Comparison of ENCODE assay signal across 1 cellular context in the genomic region with DNA sequence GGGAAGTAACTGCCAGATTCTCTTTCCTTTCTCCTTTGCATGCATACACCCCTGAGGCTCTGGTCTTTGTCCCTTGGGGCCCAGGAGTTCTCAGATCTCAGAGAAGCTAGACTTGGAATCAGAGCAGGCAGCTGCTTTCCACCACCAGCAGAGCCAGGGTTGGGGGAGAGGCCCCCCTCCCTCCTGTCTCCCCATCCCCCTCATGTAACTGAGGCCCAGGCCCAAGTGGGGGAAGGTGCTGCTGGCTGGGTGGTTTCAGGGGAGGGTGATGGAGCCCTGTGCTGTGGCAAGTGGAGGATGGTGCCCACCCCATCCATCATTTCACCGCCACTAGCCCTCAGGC.
A peak's percentile ranks its signal among the peaks of the same experiment; 100 is the strongest.
TF ChIP-seq lines count a peak whose summit lies in the region.

No MANE protein-coding gene starts in this region.

TF ChIP-seq in WTC11, 78 proteins besides CTCF, POLR2A, EP300 and RAD21 (continued from another document):
- TF ChIP-seq, protein P1, sequence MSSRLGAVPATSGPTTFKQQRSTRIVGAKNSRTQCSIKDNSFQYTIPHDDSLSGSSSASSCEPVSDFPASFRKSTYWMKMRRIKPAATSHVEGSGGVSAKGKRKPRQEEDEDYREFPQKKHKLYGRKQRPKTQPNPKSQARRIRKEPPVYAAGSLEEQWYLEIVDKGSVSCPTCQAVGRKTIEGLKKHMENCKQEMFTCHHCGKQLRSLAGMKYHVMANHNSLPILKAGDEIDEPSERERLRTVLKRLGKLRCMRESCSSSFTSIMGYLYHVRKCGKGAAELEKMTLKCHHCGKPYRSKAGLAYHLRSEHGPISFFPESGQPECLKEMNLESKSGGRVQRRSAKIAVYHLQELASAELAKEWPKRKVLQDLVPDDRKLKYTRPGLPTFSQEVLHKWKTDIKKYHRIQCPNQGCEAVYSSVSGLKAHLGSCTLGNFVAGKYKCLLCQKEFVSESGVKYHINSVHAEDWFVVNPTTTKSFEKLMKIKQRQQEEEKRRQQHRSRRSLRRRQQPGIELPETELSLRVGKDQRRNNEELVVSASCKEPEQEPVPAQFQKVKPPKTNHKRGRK (CRISPR knock-in tag; IDR thresholded peaks at IDR 0.05; ENCODE audit: borderline replicate concordance): no peak
- TF ChIP-seq, protein P2, sequence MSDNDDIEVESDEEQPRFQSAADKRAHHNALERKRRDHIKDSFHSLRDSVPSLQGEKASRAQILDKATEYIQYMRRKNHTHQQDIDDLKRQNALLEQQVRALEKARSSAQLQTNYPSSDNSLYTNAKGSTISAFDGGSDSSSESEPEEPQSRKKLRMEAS (CRISPR knock-in tag; IDR thresholded peaks at IDR 0.05): 0 out of 2 replicates have a peak, but pooled peaks have one; percentile 10
- 0 out of 2 replicates have a peak, but pooled peaks have one; percentile 38 for TF ChIP-seq TP53 (CRISPR knock-in tag; IDR thresholded peaks at IDR 0.05)
- TF ChIP-seq SMAD3 (CRISPR knock-in tag; IDR thresholded peaks at IDR 0.05; ENCODE audit: borderline replicate concordance): no peak
- TF ChIP-seq, protein P3, sequence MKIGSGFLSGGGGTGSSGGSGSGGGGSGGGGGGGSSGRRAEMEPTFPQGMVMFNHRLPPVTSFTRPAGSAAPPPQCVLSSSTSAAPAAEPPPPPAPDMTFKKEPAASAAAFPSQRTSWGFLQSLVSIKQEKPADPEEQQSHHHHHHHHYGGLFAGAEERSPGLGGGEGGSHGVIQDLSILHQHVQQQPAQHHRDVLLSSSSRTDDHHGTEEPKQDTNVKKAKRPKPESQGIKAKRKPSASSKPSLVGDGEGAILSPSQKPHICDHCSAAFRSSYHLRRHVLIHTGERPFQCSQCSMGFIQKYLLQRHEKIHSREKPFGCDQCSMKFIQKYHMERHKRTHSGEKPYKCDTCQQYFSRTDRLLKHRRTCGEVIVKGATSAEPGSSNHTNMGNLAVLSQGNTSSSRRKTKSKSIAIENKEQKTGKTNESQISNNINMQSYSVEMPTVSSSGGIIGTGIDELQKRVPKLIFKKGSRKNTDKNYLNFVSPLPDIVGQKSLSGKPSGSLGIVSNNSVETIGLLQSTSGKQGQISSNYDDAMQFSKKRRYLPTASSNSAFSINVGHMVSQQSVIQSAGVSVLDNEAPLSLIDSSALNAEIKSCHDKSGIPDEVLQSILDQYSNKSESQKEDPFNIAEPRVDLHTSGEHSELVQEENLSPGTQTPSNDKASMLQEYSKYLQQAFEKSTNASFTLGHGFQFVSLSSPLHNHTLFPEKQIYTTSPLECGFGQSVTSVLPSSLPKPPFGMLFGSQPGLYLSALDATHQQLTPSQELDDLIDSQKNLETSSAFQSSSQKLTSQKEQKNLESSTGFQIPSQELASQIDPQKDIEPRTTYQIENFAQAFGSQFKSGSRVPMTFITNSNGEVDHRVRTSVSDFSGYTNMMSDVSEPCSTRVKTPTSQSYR (CRISPR knock-in tag; IDR thresholded peaks at IDR 0.05): 0 out of 2 replicates have a peak, but pooled peaks have one; percentile 43
- TF ChIP-seq NFATC4 (CRISPR knock-in tag; IDR thresholded peaks at IDR 0.05): no peak
- no peak for TF ChIP-seq ESRRA (CRISPR knock-in tag; IDR thresholded peaks at IDR 0.05; ENCODE audit: borderline replicate concordance)
- 0 out of 2 replicates have a peak, but pooled peaks have one; percentile 15 for TF ChIP-seq MYBL2 (CRISPR knock-in tag; IDR thresholded peaks at IDR 0.05)
- TF ChIP-seq ZNF263 (CRISPR knock-in tag; IDR thresholded peaks at IDR 0.05; ENCODE audit: low read depth): peak; percentile 29; the same call in 1 of the 2 replicates
- TF ChIP-seq TEAD1 (CRISPR knock-in tag; IDR thresholded peaks at IDR 0.05): 0 out of 2 replicates have a peak, but pooled peaks have one; percentile 8
- TF ChIP-seq ETV6 (CRISPR knock-in tag; IDR thresholded peaks at IDR 0.05): 0 out of 2 replicates have a peak, but pooled peaks have one; percentile 36
- peak; percentile 44; the same call in 1 of the 2 replicates for TF ChIP-seq ZNF423 (CRISPR knock-in tag; IDR thresholded peaks at IDR 0.05)
- TF ChIP-seq, protein P4, sequence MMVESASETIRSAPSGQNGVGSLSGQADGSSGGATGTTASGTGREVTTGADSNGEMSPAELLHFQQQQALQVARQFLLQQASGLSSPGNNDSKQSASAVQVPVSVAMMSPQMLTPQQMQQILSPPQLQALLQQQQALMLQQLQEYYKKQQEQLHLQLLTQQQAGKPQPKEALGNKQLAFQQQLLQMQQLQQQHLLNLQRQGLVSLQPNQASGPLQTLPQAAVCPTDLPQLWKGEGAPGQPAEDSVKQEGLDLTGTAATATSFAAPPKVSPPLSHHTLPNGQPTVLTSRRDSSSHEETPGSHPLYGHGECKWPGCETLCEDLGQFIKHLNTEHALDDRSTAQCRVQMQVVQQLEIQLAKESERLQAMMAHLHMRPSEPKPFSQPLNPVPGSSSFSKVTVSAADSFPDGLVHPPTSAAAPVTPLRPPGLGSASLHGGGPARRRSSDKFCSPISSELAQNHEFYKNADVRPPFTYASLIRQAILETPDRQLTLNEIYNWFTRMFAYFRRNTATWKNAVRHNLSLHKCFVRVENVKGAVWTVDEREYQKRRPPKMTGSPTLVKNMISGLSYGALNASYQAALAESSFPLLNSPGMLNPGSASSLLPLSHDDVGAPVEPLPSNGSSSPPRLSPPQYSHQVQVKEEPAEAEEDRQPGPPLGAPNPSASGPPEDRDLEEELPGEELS (CRISPR knock-in tag; IDR thresholded peaks at IDR 0.05): no peak
TF ChIP-seq in WTC11: peak in this region for 9.
